Comparison of ENCODE assay signal across 23 cellular contexts in the genomic region with DNA sequence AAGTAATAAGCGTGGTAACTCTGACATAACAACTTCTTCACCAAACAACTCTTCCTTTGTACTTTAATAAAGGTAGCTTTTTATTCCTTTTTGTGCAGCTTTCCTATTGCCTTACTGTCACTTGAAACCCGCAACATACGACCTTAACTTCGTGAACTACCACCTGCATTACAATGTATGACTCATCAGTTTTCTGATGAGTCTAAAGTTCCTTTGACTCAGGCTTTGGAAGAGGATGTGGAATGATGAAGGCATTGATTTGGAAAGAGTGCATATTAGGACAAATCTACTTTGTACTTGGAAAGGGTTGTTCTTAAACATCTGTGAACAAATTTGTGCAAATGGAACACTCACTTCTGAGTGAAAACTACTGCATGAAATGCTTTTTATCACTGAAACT.
A peak's percentile ranks its signal among the peaks of the same experiment; 100 is the strongest.
DNase-seq lines count a peak whose midpoint lies in the region; ATAC-seq, FAIRE-seq and TF ChIP-seq lines count a peak whose summit lies in the region.
"Had no signal": no experiment of that assay in that cellular context is flagged by ENCODE, and none has a peak within 500 bp of the region (broad histone marks: within the 10 kb centered on the region; RNA-seq: fewer than 3 reads in every experiment).

No MANE protein-coding gene starts in this region.

- H3K4me3 ChIP-seq in endothelial cell of umbilical vein (replicated peaks in 1 of 3; ENCODE audit: insufficient read depth in 1 of 3, low read depth in 1 of 3, low read length in 3 of 3) (no peak overlapping the region), liver (ENCODE audit: low read depth in 1 of 3, low read length in 3 of 3) (no peak overlapping the region), esophagus muscularis mucosa (no peak overlapping the region)

- no peak for TF ChIP-seq EP300 in esophagus muscularis mucosa (IDR thresholded peaks at IDR 0.05)

- H3K4me1 ChIP-seq in endothelial cell of umbilical vein (ENCODE audit: control insufficient read depth, extremely low read depth, insufficient read depth, low read length) (no peaks in the 10 kb centered on the region), liver (ENCODE audit: control insufficient read depth in 4 of 4, insufficient read depth in 4 of 4, low read length in 3 of 4) (peaks cover 1 to 12% (median 6%) of the 10 kb centered on the region in 4 donors), esophagus muscularis mucosa (no peaks in the 10 kb centered on the region)

- H3K4me2 ChIP-seq in endothelial cell of umbilical vein (ENCODE audit: insufficient read depth, low read length): no peak overlapping the region

- CTCF ChIA-PET in endothelial cell of umbilical vein (lab: Charles Lee): no interaction called here

- POLR2A ChIA-PET in endothelial cell of umbilical vein (lab: Charles Lee): no interaction called here

- H3K27ac ChIP-seq in endothelial cell of umbilical vein (ENCODE audit: insufficient read depth, low read depth, low read length): no peak overlapping the region
- peak overlapping the region in 1 of 2 donors; percentile 19 for H3K27ac ChIP-seq in liver (ENCODE audit: low read depth in 1 of 2, low read length in 2 of 2)
- H3K27ac ChIP-seq in esophagus muscularis mucosa (replicated peaks in 1 of 4): no peak overlapping the region
- H3K27ac ChIP-seq: brain microvascular endothelial cell had no signal

- ATAC-seq in HG03571 (IDR thresholded peaks at IDR 0.05; ENCODE audit: unreplicated experiment): no peak
- ATAC-seq: effector memory CD8-positive, alpha-beta T cell; left ventricle myocardium superior; sciatic nerve had no signal

- DNase-seq in Daoy (ENCODE audit: low read depth) (peak; percentile 30), RCC 7860 (ENCODE audit: low spot score) (peak; percentile 79), endothelial cell of umbilical vein (ENCODE audit: low read depth, low spot score) (no peak), esophagus muscularis mucosa (ENCODE audit: extremely low spot score) (no peak), NCI-H1436 (lab: John Stamatoyannopoulos, UW) (no peak), NCI-H345 treated with DMSO at 0.1 percent for 48 hours (lab: John Stamatoyannopoulos, UW; ENCODE audit: unreplicated experiment) (no peak)
- DNase-seq: activated B cell treated with CpG ODN at 0.5 μM for 24 hours; activated CD4-positive, alpha-beta T cell treated with anti-CD3 and anti-CD28 coated beads, Interleukin-2, amount 50 U/mL, for 48 hours; activated naive CD8-positive, alpha-beta T cell treated with anti-CD3 and anti-CD28 coated beads for 36 hours; brain microvascular endothelial cell; effector memory CD8-positive, alpha-beta T cell; HCEC 1CT; left ventricle myocardium superior; NCI-H1092 treated with DMSO at 0.1 percent for 48 hours; NCI-H526; stimulated activated CD4-positive, alpha-beta T cell treated with anti-CD3 and anti-CD28 coated beads, Interleukin-15, amount 100 ng/mL, for 24 hours; stimulated activated CD8-positive, alpha-beta memory T cell treated with anti-CD3 and anti-CD28 coated beads, Interleukin-4, amount 100 ng/mL, for 48 hours; T-helper 9 cell had no signal

- peaks cover 1% of the 10 kb centered on the region for H3K9me3 ChIP-seq in endothelial cell of umbilical vein (replicated peaks; ENCODE audit: control insufficient read depth, insufficient read depth, low read length)
- no peaks in the 10 kb centered on the region for H3K9me3 ChIP-seq in liver (ENCODE audit: control insufficient read depth in 4 of 4, low read length in 3 of 4)
- H3K9me3 ChIP-seq in esophagus muscularis mucosa: no peaks in the 10 kb centered on the region

- no peak for TF ChIP-seq POLR2A in endothelial cell of umbilical vein (IDR thresholded peaks at IDR 0.05; ENCODE audit: low read depth, low read length)
- no peak for TF ChIP-seq POLR2A in esophagus muscularis mucosa (IDR thresholded peaks at IDR 0.05; ENCODE audit: low read depth)

- H3K27me3 ChIP-seq in endothelial cell of umbilical vein (ENCODE audit: control insufficient read depth in 2 of 2, insufficient read depth in 2 of 2, low read length in 2 of 2): no peaks in the 10 kb centered on the region
- no peaks in the 10 kb centered on the region for H3K27me3 ChIP-seq in liver (ENCODE audit: control insufficient read depth in 4 of 4, insufficient read depth in 4 of 4, low read length in 3 of 4)
- no peaks in the 10 kb centered on the region for H3K27me3 ChIP-seq in esophagus muscularis mucosa
- H3K27me3 ChIP-seq: brain microvascular endothelial cell had no signal

- dilution Hi-C loops in endothelial cell of umbilical vein (cut with MboI; ENCODE audit: extremely low pct_ligation_motif_present, low sequenced_read_pairs): no loop called here

- H3K9ac ChIP-seq in endothelial cell of umbilical vein (replicated peaks; ENCODE audit: extremely low read depth, insufficient read depth, low read length) (no peak overlapping the region), liver (ENCODE audit: low read depth in 1 of 2, low read length in 2 of 2) (no peak overlapping the region)

- TF ChIP-seq CTCF in endothelial cell of umbilical vein (IDR thresholded peaks at IDR 0.05; ENCODE audit: extremely low read depth in 1 of 2, insufficient read depth in 1 of 2, low read depth in 1 of 2, low read length in 2 of 2): no peak
- TF ChIP-seq CTCF in liver (IDR thresholded peaks at IDR 0.05; ENCODE audit: low read depth, low read length, missing input control): no peak
- no peak for TF ChIP-seq CTCF in esophagus muscularis mucosa (IDR thresholded peaks at IDR 0.05)

- peak; percentile 33 to 48 for TF ChIP-seq RAD21 in liver (IDR thresholded peaks at IDR 0.05)

- FAIRE-seq in RCC 7860 (lab: Jason Lieb, UNC): peak; percentile 96
- FAIRE-seq in endothelial cell of umbilical vein (lab: Jason Lieb, UNC): no peak
- FAIRE-seq: colon, HTR-8/SVneo had no signal

- no peaks in the 10 kb centered on the region for H3K9me1 ChIP-seq in endothelial cell of umbilical vein (replicated peaks; ENCODE audit: control insufficient read depth, extremely low read depth, insufficient read depth, low read length)

- H3K36me3 ChIP-seq in endothelial cell of umbilical vein (ENCODE audit: control insufficient read depth in 2 of 2, extremely low read depth in 1 of 2, insufficient read depth in 2 of 2, low read length in 2 of 2): no peaks in the 10 kb centered on the region
- no peaks in the 10 kb centered on the region for H3K36me3 ChIP-seq in liver (ENCODE audit: control insufficient read depth in 4 of 4, insufficient read depth in 3 of 4, low read depth in 1 of 4, low read length in 3 of 4)
- H3K36me3 ChIP-seq in esophagus muscularis mucosa: no peaks in the 10 kb centered on the region
- H3K36me3 ChIP-seq: brain microvascular endothelial cell had no signal

- H2AFZ ChIP-seq in endothelial cell of umbilical vein (ENCODE audit: low read depth, low read length): no peak overlapping the region

- 29% methylated on average over 4 of the region's 4 CpGs for WGBS in liver
- 69% methylated on average over 4 of the region's 4 CpGs for WGBS in esophagus muscularis mucosa

- BruUV-seq in endothelial cell of umbilical vein (replicated peaks; lab: Mats Ljungman, UMichigan): no TSS peak

- intact Hi-C loops in endothelial cell of umbilical vein (cut with micrococcal nuclease): no loop called here
- intact Hi-C loops in esophagus muscularis mucosa (cut with DNase I): no loop called here

- H4K20me1 ChIP-seq in endothelial cell of umbilical vein (replicated peaks; ENCODE audit: control insufficient read depth, extremely low read depth, insufficient read depth, low read length): no peaks in the 10 kb centered on the region

- H3K79me2 ChIP-seq in endothelial cell of umbilical vein (ENCODE audit: control insufficient read depth, insufficient read depth, low read length): no peaks in the 10 kb centered on the region

TF ChIP-seq in endothelial cell of umbilical vein, 7 proteins besides CTCF, POLR2A, EP300 and RAD21:
- TF ChIP-seq FOS (IDR thresholded peaks at IDR 0.05; ENCODE audit: borderline replicate concordance, insufficient read depth, low read length): no peak
- TF ChIP-seq, protein P1, sequence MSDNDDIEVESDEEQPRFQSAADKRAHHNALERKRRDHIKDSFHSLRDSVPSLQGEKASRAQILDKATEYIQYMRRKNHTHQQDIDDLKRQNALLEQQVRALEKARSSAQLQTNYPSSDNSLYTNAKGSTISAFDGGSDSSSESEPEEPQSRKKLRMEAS (IDR thresholded peaks at IDR 0.05; ENCODE audit: insufficient read depth, insufficient read length): no peak
- peak; percentile 17 for TF ChIP-seq JUN (IDR thresholded peaks at IDR 0.05; ENCODE audit: borderline replicate concordance, insufficient read depth, insufficient read length, low read depth)
- no peak for TF ChIP-seq MYC (IDR thresholded peaks at IDR 0.05; ENCODE audit: low read depth, low read length)
- no peak for TF ChIP-seq EZH2 (IDR thresholded peaks at IDR 0.05; ENCODE audit: borderline replicate concordance, low read depth, low read length, severe bottlenecking)
- TF ChIP-seq GATA2 (IDR thresholded peaks at IDR 0.05; ENCODE audit: insufficient read depth, insufficient read length, low read depth, low read length): no peak

TF ChIP-seq in liver, 16 proteins besides CTCF, POLR2A, EP300 and RAD21 (continues in another document):
- TF ChIP-seq RXRA (IDR thresholded peaks at IDR 0.05) (peak; percentile 93 to 95), YY1 (IDR thresholded peaks at IDR 0.05) (peak; percentile 43), NR2F2 (IDR thresholded peaks at IDR 0.05) (no peak)
- TF ChIP-seq, protein P2, sequence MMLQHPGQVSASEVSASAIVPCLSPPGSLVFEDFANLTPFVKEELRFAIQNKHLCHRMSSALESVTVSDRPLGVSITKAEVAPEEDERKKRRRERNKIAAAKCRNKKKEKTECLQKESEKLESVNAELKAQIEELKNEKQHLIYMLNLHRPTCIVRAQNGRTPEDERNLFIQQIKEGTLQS (IDR thresholded peaks at IDR 0.05): peak; percentile 91

Comparison
In these comparisons a context has a peak if more than half of its experiments do, and no peak if none do; other contexts are left out.
1. DNase-seq: peak in Daoy (single experiment) and RCC 7860 (single experiment); none in endothelial cell of umbilical vein (single experiment), esophagus muscularis mucosa (single experiment), NCI-H1436 (single experiment) and NCI-H345 treated with DMSO at 0.1 percent for 48 hours (single experiment).